In the genomic region with DNA sequence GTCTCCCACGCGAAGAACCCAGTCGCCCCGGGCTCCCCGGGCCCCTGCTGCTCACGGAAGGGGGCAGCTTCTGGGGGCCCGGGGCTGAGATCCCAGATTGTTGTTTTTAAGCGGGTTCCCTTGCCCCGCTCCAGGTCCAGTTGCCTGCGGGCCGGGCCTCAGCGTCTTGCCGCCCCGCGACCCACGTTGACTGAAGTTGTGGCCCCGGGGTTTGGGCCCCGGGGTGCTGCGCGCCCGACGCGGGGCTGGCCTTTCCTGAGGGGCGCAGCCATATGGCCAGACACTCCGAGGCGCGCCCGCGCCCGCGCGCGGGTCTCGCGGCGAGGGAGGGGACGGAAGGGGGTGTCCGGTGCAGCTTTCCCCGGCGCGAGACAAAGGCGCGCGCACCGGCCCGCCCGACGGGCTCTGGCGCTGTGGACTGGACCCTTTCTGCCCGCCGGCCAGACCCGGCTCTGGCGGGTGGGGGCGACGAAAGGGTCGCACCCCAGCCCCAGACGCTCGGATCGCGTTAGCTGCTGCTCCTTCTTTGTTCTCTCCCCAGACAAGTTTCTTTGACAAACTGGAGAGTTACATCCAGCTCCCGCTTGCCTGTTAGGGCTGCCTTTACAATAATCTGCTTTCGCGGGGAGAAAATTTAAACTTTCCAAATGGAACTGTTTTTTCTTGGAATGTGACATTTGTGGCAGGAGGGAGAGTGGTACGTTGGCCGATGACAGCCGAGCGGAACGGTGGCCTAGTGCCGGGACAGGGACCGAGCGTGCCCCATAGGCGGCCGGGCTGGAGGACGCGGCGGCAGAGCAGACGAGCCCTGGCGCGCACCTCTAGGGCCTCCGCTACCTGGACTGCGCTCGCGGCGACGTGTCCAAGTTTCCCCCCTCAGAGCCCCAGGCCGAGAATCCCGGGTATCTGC, we compare ENCODE assay signal across 8 cellular contexts. TPM values are rescaled to one million over a fixed set of nuclear protein-coding genes. Genes with fewer than 3 reads are reported as not detected.
DNase-seq lines count a peak whose midpoint lies in the region; ATAC-seq and TF ChIP-seq lines count a peak whose summit lies in the region.

No MANE protein-coding gene starts in this region.

- peak overlapping the region; percentile 98 to 99 for H3K14ac ChIP-seq in mesenchymal stem cell (ENCODE audit: low read length in 2 of 2)

- H3K18ac ChIP-seq in mesenchymal stem cell (ENCODE audit: low read depth in 1 of 2, low read length in 2 of 2) = peak overlapping the region; percentile 96 to 97

- peak overlapping the region; percentile 58 for H2AK5ac ChIP-seq in mesenchymal stem cell (ENCODE audit: low read length, severe bottlenecking)

- peak overlapping the region; percentile 46 for H2AFZ ChIP-seq in mesenchymal stem cell (ENCODE audit: low read depth, low read length)

- DNase-seq in DMS114 treated with DMSO at 0.1 percent for 48 hours (lab: John Stamatoyannopoulos, UW; ENCODE audit: unreplicated experiment) (peak; percentile 4), Panc1 (ENCODE audit: low read depth, low spot score) (no peak), mesenchymal stem cell (peak; percentile 63), tibial artery (peak; percentile 33 to 76), GF-D8 (lab: John Stamatoyannopoulos, UW) (no peak)

- no peaks in the 10 kb centered on the region for H3K79me1 ChIP-seq in mesenchymal stem cell (replicated peaks; ENCODE audit: low read length, poor library complexity, severe bottlenecking)

- peaks cover 6% of the 10 kb centered on the region; the same call in 1 of the 2 replicates for H3K36me3 ChIP-seq in Panc1 (ENCODE audit: control insufficient read depth, insufficient read depth, low read length)
- no peaks in the 10 kb centered on the region for H3K36me3 ChIP-seq in endocrine pancreas (ENCODE audit: control insufficient read depth, insufficient read depth, low read length)
- H3K36me3 ChIP-seq in mesenchymal stem cell (ENCODE audit: control insufficient read depth in 1 of 2, insufficient read depth in 2 of 2, low read depth in 1 of 2, low read length in 2 of 2) = no peaks in the 10 kb centered on the region
- H3K36me3 ChIP-seq in tibial artery = no peaks in the 10 kb centered on the region

- H3K27ac ChIP-seq in Panc1 (ENCODE audit: low read length) = peak overlapping the region; percentile 62
- peak overlapping the region; percentile 82 for H3K27ac ChIP-seq in mesenchymal stem cell (ENCODE audit: low read length, poor library complexity, severe bottlenecking)
- peak overlapping the region; percentile 91 to 96 for H3K27ac ChIP-seq in tibial artery

- peak overlapping the region; percentile 94 for H4K91ac ChIP-seq in mesenchymal stem cell (ENCODE audit: low read length)

- H3K4me3 ChIP-seq in Panc1 (ENCODE audit: low read depth in 2 of 2, low read length in 2 of 2) (peak overlapping the region; percentile 67 to 70), endocrine pancreas (ENCODE audit: control insufficient read depth, insufficient read depth, low read length) (no peak overlapping the region), mesenchymal stem cell (ENCODE audit: insufficient read depth in 1 of 2, low read depth in 1 of 2, low read length in 2 of 2) (peak overlapping the region; percentile 89 to 93), tibial artery (peak overlapping the region; percentile 84 to 96)

- ATAC-seq in GM21619 (IDR thresholded peaks at IDR 0.05; ENCODE audit: unreplicated experiment) (peak; percentile 27), Panc1 (peak; percentile 70), HG03520 (IDR thresholded peaks at IDR 0.05; ENCODE audit: unreplicated experiment) (no peak)

- H2BK15ac ChIP-seq in mesenchymal stem cell (ENCODE audit: low read depth, poor library complexity, severe bottlenecking) = peak overlapping the region; percentile 92

- WGBS in mesenchymal stem cell = under 1% methylated on average over 86 of the region's 87 CpGs

- peak overlapping the region; percentile 91 for H2BK120ac ChIP-seq in mesenchymal stem cell (ENCODE audit: low read depth, low read length)

- H3K27me3 ChIP-seq in Panc1 (ENCODE audit: control insufficient read depth, insufficient read depth, low read length) (peaks cover 30% of the 10 kb centered on the region), endocrine pancreas (ENCODE audit: control insufficient read depth, insufficient read depth, low read length) (no peaks in the 10 kb centered on the region), mesenchymal stem cell (ENCODE audit: control insufficient read depth in 1 of 2, insufficient read depth in 1 of 2, low read length in 2 of 2) (no peaks in the 10 kb centered on the region), tibial artery (no peaks in the 10 kb centered on the region)

- peak overlapping the region; percentile 99 to 100 for H3K23ac ChIP-seq in mesenchymal stem cell (ENCODE audit: low read length in 2 of 2)

- in situ Hi-C loops in Panc1 (cut with HindIII; ENCODE audit: low pct_unique_long_range_greater_than_20kb, low sequenced_read_pairs) = no loop called here

- POLR2A ChIA-PET in Panc1 (lab: Charles Lee) = no interaction called here

- BruUV-seq in Panc1 (replicated peaks; lab: Mats Ljungman, UMichigan) = no TSS peak

- intact Hi-C loops in Panc1 (cut with micrococcal nuclease; ENCODE audit: unreplicated experiment) (loop anchor here (5.0 kb wide), 1 partner anchor 147 kb away; no protein-coding TSS in a partner anchor), tibial artery (cut with DNase I; ENCODE audit: low total_unique reads) (no loop called here)

- peak overlapping the region; percentile 95 for H3K4me2 ChIP-seq in mesenchymal stem cell (ENCODE audit: low read length, poor library complexity, severe bottlenecking)

- peak overlapping the region; percentile 76 for H2BK5ac ChIP-seq in mesenchymal stem cell (ENCODE audit: low read depth, low read length, poor library complexity, severe bottlenecking)

- peaks cover 28% of the 10 kb centered on the region for H3K4me1 ChIP-seq in Panc1 (ENCODE audit: control insufficient read depth, insufficient read depth, low read length)
- H3K4me1 ChIP-seq in endocrine pancreas (ENCODE audit: control insufficient read depth, insufficient read depth, low read length) = no peaks in the 10 kb centered on the region
- H3K4me1 ChIP-seq in mesenchymal stem cell (ENCODE audit: control insufficient read depth, insufficient read depth, low read depth, low read length) = peaks cover 10% of the 10 kb centered on the region
- peaks cover 0 to 36% (median 15%) of the 10 kb centered on the region in 4 donors for H3K4me1 ChIP-seq in tibial artery

- H4K8ac ChIP-seq in mesenchymal stem cell (ENCODE audit: low read length) = peak overlapping the region; percentile 83

- TF ChIP-seq CTCF in Panc1 (IDR thresholded peaks at IDR 0.05) (no peak), tibial artery (IDR thresholded peaks at IDR 0.05) (no peak)

- H3K9ac ChIP-seq in endocrine pancreas (ENCODE audit: control insufficient read depth, insufficient read depth, low read length) (peak overlapping the region; percentile 54), mesenchymal stem cell (ENCODE audit: low read length) (peak overlapping the region; percentile 94)

- H3K4ac ChIP-seq in mesenchymal stem cell (ENCODE audit: low read depth in 1 of 2, low read length in 2 of 2) = peak overlapping the region; percentile 92 to 99

- H3K9me3 ChIP-seq in Panc1 (ENCODE audit: control insufficient read depth, insufficient read depth, low read depth, low read length) (no peaks in the 10 kb centered on the region), endocrine pancreas (ENCODE audit: control insufficient read depth, low read length) (no peaks in the 10 kb centered on the region), mesenchymal stem cell (ENCODE audit: control insufficient read depth, low read length) (no peaks in the 10 kb centered on the region), tibial artery (no peaks in the 10 kb centered on the region)

- H2BK12ac ChIP-seq in mesenchymal stem cell (ENCODE audit: low read length in 2 of 2) = peak overlapping the region; percentile 79 to 94

- CTCF ChIA-PET in Panc1 (lab: Charles Lee) = interaction anchor here (0.6 to 1.2 kb wide), 2 partner anchors 28 to 146 kb away, joined by 3 read pairs; no protein-coding TSS in a partner anchor

RNA-seq across cellular contexts. Expression of gene AMOTL1, which starts 0.7 kb away (rescaled TPM):
- total RNA-seq in Panc1 (2021; ENCODE audit: unreplicated experiment) = 16.0 TPM
- polyA plus RNA-seq in Panc1 (2012; ENCODE audit: insufficient read length) = 9.2 TPM
- 20.5 TPM for polyA plus RNA-seq in mesenchymal stem cell (2013, experiment 1 of 2)
- 19.9 TPM for polyA plus RNA-seq in mesenchymal stem cell (2013, experiment 2 of 2)

Comparison
In these comparisons a context has a peak if more than half of its experiments do, and no peak if none do; other contexts are left out.
1. DNase-seq: peak in DMS114 treated with DMSO at 0.1 percent for 48 hours (single experiment), mesenchymal stem cell (single experiment) and tibial artery (2 of 2); none in Panc1 (single experiment) and GF-D8 (single experiment).
2. Peak in every context shown above with its lines, with median percentiles within 50 percentile points of each other: H3K27ac ChIP-seq.